ENCODE assay signal across 9 cellular contexts in the genomic region with DNA sequence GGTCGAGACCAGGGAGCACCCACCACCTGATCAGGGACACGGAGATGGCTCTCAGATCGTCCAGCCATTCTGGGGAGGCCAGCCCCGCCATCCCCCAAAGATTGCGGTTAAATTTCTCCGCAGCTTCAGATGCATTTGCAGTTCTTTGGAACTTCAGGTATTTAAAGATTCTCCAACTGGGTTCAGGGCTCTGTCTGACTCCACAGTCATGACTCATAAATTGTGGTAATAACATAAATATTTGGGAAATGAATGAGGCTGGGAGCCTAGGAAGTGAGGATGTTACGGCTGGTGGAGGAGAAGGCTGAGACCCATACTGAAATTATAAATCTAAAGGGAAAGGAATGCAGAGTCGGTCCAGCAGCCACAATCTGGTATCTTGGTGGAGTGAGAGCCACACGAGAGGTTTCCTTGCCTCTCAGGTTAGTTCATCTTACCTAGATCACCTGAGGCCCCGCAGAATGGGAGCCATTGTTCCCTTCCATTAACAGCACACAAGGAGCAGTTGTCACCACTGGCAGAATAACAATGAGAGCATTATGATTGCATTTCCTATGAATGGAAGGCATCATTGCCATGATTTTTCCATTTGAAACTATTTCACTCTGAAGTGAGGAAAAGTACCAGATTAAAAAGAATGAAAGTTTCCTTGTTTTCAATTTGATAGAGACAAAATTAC. TPM values are rescaled to one million over a fixed set of nuclear protein-coding genes. Genes with fewer than 3 reads are reported as not detected.
A peak's percentile ranks its signal among the peaks of the same experiment; 100 is the strongest.
DNase-seq lines count a peak whose midpoint lies in the region; ATAC-seq lines count a peak whose summit lies in the region.
"Had no signal": no experiment of that assay in that cellular context is flagged by ENCODE, and none has a peak within 500 bp of the region (broad histone marks: within the 10 kb centered on the region; RNA-seq: fewer than 3 reads in every experiment).

No MANE protein-coding gene starts in this region.

- H4K91ac ChIP-seq in neuronal stem cell (ENCODE audit: low read depth, low read length, poor library complexity) = no peak overlapping the region

- no peaks in the 10 kb centered on the region for H3K36me3 ChIP-seq in neuronal stem cell (replicated peaks in 1 of 2; ENCODE audit: control insufficient read depth in 2 of 2, insufficient read depth in 2 of 2, low read length in 2 of 2)

- H2BK15ac ChIP-seq in neuronal stem cell (ENCODE audit: low read length) = no peak overlapping the region

- H3K23ac ChIP-seq in neuronal stem cell (ENCODE audit: low read depth, low read length, poor library complexity) = no peak overlapping the region

- H3K9me3 ChIP-seq in neuronal stem cell (replicated peaks in 1 of 2; ENCODE audit: control insufficient read depth in 2 of 2, insufficient read depth in 1 of 2, low read depth in 1 of 2, low read length in 2 of 2) = no peaks in the 10 kb centered on the region

- H3K4me1 Mint-ChIP-seq in activated T-helper 17 cell treated with anti-CD3 and anti-CD28 coated beads, Interleukin-2, amount 50 U/mL, for 72 hours = peaks cover 16% of the 10 kb centered on the region

- DNase-seq in A172 (ENCODE audit: low spot score) (peak; percentile 96), HS-27A (ENCODE audit: low read depth) (peak; percentile 84), iPS DF 19.7 (ENCODE audit: low read depth, low spot score) (peak; percentile 98), DMS 273 treated with DMSO at 0.1 percent for 48 hours (lab: John Stamatoyannopoulos, UW) (no peak), neuronal stem cell (ENCODE audit: low spot score) (no peak), NCI-H1105 treated with DMSO at 0.1 percent for 48 hours (lab: John Stamatoyannopoulos, UW) (no peak)
- DNase-seq: stimulated activated naive CD8-positive, alpha-beta T cell treated with anti-CD3 and anti-CD28 coated beads, Interleukin-15, Interleukin-2, amounts not matched to agents 100 U/mL and 50 U/mL, for 24 hours had no signal

- H3K4me3 Mint-ChIP-seq in activated T-helper 17 cell treated with anti-CD3 and anti-CD28 coated beads, Interleukin-2, amount 50 U/mL, for 72 hours = peak overlapping the region; percentile 2

- peak; percentile 43 for ATAC-seq in activated T-helper 17 cell treated with anti-CD3 and anti-CD28 coated beads, Interleukin-2, amount 50 U/mL, for 72 hours (replicated peaks)
- ATAC-seq in HG03342 (IDR thresholded peaks at IDR 0.05; ENCODE audit: unreplicated experiment) = no peak
- ATAC-seq: stimulated activated naive CD8-positive, alpha-beta T cell treated with anti-CD3 and anti-CD28 coated beads, Interleukin-15, Interleukin-2, amounts not matched to agents 100 U/mL and 50 U/mL, for 24 hours had no signal

- H3K4ac ChIP-seq in neuronal stem cell (ENCODE audit: low read length) = no peak overlapping the region

- H3K36me3 Mint-ChIP-seq in activated T-helper 17 cell treated with anti-CD3 and anti-CD28 coated beads, Interleukin-2, amount 50 U/mL, for 72 hours (ENCODE audit: low read depth) = no peaks in the 10 kb centered on the region

- H2AK5ac ChIP-seq in neuronal stem cell (ENCODE audit: low read depth, low read length) = no peak overlapping the region

- no peak overlapping the region for H4K8ac ChIP-seq in neuronal stem cell (ENCODE audit: low read depth, low read length)

- no peak overlapping the region for H2AFZ ChIP-seq in neuronal stem cell (ENCODE audit: low read length)

- H3K18ac ChIP-seq in neuronal stem cell (ENCODE audit: low read length) = no peak overlapping the region

- H3K27ac ChIP-seq in neuronal stem cell (replicated peaks; ENCODE audit: low read length) = no peak overlapping the region

- H3K9ac ChIP-seq in neuronal stem cell (ENCODE audit: low read depth, low read length, poor library complexity) = no peak overlapping the region

- no peak overlapping the region for H3K4me2 ChIP-seq in neuronal stem cell (ENCODE audit: insufficient read depth, low read length, poor library complexity, severe bottlenecking)

- H2BK12ac ChIP-seq in neuronal stem cell (ENCODE audit: low read length) = no peak overlapping the region

- H3K27me3 ChIP-seq in neuronal stem cell (ENCODE audit: control insufficient read depth in 3 of 3, insufficient read depth in 3 of 3, low read depth in 1 of 3, low read length in 3 of 3) = no peaks in the 10 kb centered on the region

- H3K27me3 Mint-ChIP-seq in activated T-helper 17 cell treated with anti-CD3 and anti-CD28 coated beads, Interleukin-2, amount 50 U/mL, for 72 hours = no peaks in the 10 kb centered on the region

- H3K27ac Mint-ChIP-seq in activated T-helper 17 cell treated with anti-CD3 and anti-CD28 coated beads, Interleukin-2, amount 50 U/mL, for 72 hours = peak overlapping the region; percentile 61

- no CpG with 5 or more reads among the region's 10 CpGs for WGBS in neuronal stem cell (ENCODE audit: extremely low coverage in 2 of 2, insufficient read length in 2 of 2, insufficient replicate concordance in 1 of 2), 2 donors

- H2BK5ac ChIP-seq in neuronal stem cell (ENCODE audit: low read length) = no peak overlapping the region

- no peak overlapping the region for H3K4me3 ChIP-seq in neuronal stem cell (ENCODE audit: low read length in 2 of 2)

- H3K9me3 Mint-ChIP-seq in activated T-helper 17 cell treated with anti-CD3 and anti-CD28 coated beads, Interleukin-2, amount 50 U/mL, for 72 hours = no peaks in the 10 kb centered on the region

- H3K4me1 ChIP-seq in neuronal stem cell (ENCODE audit: control insufficient read depth in 2 of 2, insufficient read depth in 1 of 2, low read depth in 1 of 2, low read length in 2 of 2) = peaks cover 0 to 4% of the 10 kb centered on the region in 2 donors

- no peaks in the 10 kb centered on the region for H3K79me1 ChIP-seq in neuronal stem cell (ENCODE audit: low read depth, low read length)

- H2BK120ac ChIP-seq in neuronal stem cell (ENCODE audit: low read depth, low read length) = no peak overlapping the region

- no peak overlapping the region for H3K14ac ChIP-seq in neuronal stem cell (ENCODE audit: low read length)

RNA-seq across cellular contexts. Expression of a gene that starts 26.7 kb away (rescaled TPM):
- 191 and 201 TPM in 2 replicates for total RNA-seq in A172 (2014; rRNA removed; shearing (Covaris generic))
- total RNA-seq in activated T-helper 17 cell treated with anti-CD3 and anti-CD28 coated beads, Interleukin-2, amount 50 U/mL, for 72 hours = 100 to 1,000 TPM; 113 to 118 TPM
- polyA plus RNA-seq in neuronal stem cell (2013, experiment 1 of 2) = 203 TPM
- 185 TPM for polyA plus RNA-seq in neuronal stem cell (2013, experiment 2 of 2)

Comparison
In these comparisons a context has a peak if more than half of its experiments do, and no peak if none do; other contexts are left out.
1. DNase-seq: peak in A172 (single experiment), HS-27A (single experiment) and iPS DF 19.7 (single experiment); none in DMS 273 treated with DMSO at 0.1 percent for 48 hours (single experiment), neuronal stem cell (single experiment) and NCI-H1105 treated with DMSO at 0.1 percent for 48 hours (single experiment).